Comparison of ENCODE assay signal across 28 cellular contexts in genomic region chr5:75262278-75262677, GRCh38. TPM values are rescaled to one million over a fixed set of nuclear protein-coding genes. Genes with fewer than 3 reads are reported as not detected.
"Had no signal": no experiment of that assay in that cellular context is flagged by ENCODE, and none has a peak within 500 bp of the region (broad histone marks: within the 10 kb centered on the region; RNA-seq: fewer than 3 reads in every experiment).

No MANE protein-coding gene starts in this region.

- DNase-seq: activated CD4-positive, alpha-beta T cell treated with anti-CD3 and anti-CD28 coated beads for 1 hour; activated CD4-positive, alpha-beta T cell treated with anti-CD3 and anti-CD28 coated beads, Interleukin-2, amount 50 U/mL, for 1 hour; activated CD8-positive, alpha-beta memory T cell treated with anti-CD3 and anti-CD28 coated beads, Interleukin-2, amount 10 ng/mL, durations not matched to agents 7 days and 5 days; activated CD8-positive, alpha-beta T cell treated with anti-CD3 and anti-CD28 coated beads, Interleukin-2, amount 10 ng/mL, durations not matched to agents 7 days and 5 days; activated naive CD4-positive, alpha-beta T cell treated with Interleukin-2 at 50 U/mL for 16 hours; activated T-cell treated with anti-CD3 and anti-CD28 coated beads, Interleukin-2, amount 50 U/mL, for 48 hours; anterior cingulate cortex; effector CD8-positive, alpha-beta T cell; esophagus squamous epithelium; foreskin melanocyte; lower lobe of right lung; mesendoderm; nephron progenitor cell; sigmoid colon; stimulated activated CD4-positive, alpha-beta T cell treated with anti-CD3 and anti-CD28 coated beads, Interleukin-15, amount 100 ng/mL, for 24 hours; stimulated activated CD4-positive, alpha-beta T cell treated with anti-CD3 and anti-CD28 coated beads, Interleukin-2, amount 100 ng/mL, for 24 hours; stimulated activated naive B cell treated with anti-CD40 and anti-IgM and Interleukin-4, amounts not matched to agents 10 μg/mL and 1 μg/mL and 100 μg/mL, for 72 hours; T-helper 1 cell; T-helper 9 cell; tibial artery had no signal

- H3K27ac ChIP-seq: epithelial cell of prostate, esophagus squamous epithelium, lower lobe of right lung, neutrophil, sigmoid colon, suprapubic skin, tibial artery had no signal

- H3K9me3 ChIP-seq: esophagus squamous epithelium, lower lobe of right lung, neutrophil, sigmoid colon, suprapubic skin, tibial artery had no signal

- ATAC-seq: activated CD8-positive, alpha-beta memory T cell treated with anti-CD3 and anti-CD28 coated beads, Interleukin-2, amount 10 ng/mL, durations not matched to agents 7 days and 5 days; activated CD8-positive, alpha-beta T cell treated with anti-CD3 and anti-CD28 coated beads, Interleukin-2, amount 10 ng/mL, durations not matched to agents 7 days and 5 days; left lobe of liver; lower lobe of right lung; stimulated activated naive B cell treated with anti-CD40 and anti-IgM and Interleukin-4, amounts not matched to agents 10 μg/mL and 1 μg/mL and 100 μg/mL, for 72 hours; WTC11 had no signal

- H3K36me3 ChIP-seq: esophagus squamous epithelium, lower lobe of right lung, neutrophil, sigmoid colon, suprapubic skin, tibial artery had no signal

- H3K27me3 ChIP-seq: esophagus squamous epithelium, sigmoid colon, suprapubic skin, tibial artery had no signal

- H3K4me1 ChIP-seq: esophagus squamous epithelium, lower lobe of right lung, sigmoid colon, suprapubic skin, tibial artery had no signal

- H3K4me3 ChIP-seq: esophagus squamous epithelium, lower lobe of right lung, sigmoid colon, smooth muscle cell, suprapubic skin, tibial artery had no signal

RNA-seq across cellular contexts. Expression of gene ANKRD31, which starts 25.6 kb away (rescaled TPM):
- total RNA-seq: dermis microvascular lymphatic vessel endothelial cell, glomerular endothelial cell, left lobe of liver had no signal
